ENCODE assay signal across 8 cellular contexts in the genomic region with DNA sequence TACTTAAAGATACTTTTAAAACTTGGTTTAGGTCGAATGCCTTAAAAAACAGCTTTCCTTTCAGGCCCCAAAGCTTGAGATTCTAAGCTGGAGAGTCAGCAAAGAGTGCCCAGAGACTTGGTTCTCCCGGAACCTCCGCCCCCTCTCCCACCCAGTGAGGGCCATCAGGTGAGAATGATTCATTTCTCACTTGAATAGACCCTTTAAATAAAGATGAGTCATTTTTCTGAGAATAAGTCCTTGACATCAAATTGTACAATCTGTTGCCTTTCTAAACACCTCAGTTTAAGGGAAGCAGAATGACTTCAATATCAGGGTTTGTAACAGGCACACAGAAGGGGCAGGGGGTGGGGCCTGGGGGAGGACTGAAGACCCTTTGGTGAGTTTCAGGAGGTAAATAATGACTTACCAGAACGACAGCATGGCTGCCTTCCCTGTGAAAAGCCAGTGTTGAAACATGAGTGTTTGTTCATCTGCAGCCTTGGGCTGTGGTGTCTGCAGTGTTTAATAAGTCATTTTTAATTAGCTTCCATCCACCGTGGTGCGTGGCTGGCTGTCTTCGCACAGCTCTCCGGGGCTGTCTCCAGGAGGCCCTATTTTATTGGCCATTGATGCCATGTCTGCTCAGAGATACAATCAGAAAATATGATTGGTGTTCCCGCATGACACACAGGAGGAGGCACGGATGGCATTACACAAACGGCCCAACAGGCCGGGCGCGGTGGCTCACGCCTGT.
A peak's percentile ranks its signal among the peaks of the same experiment; 100 is the strongest.
DNase-seq lines count a peak whose midpoint lies in the region; ATAC-seq, FAIRE-seq and TF ChIP-seq lines count a peak whose summit lies in the region.

No MANE protein-coding gene starts in this region.

- no peaks in the 10 kb centered on the region for H3K36me3 ChIP-seq in naive thymus-derived CD4-positive, alpha-beta T cell (ENCODE audit: control insufficient read depth in 2 of 3, insufficient read depth in 3 of 3, low read length in 3 of 3)

- H3K9me3 ChIP-seq in naive thymus-derived CD4-positive, alpha-beta T cell (ENCODE audit: control insufficient read depth in 2 of 3, low read length in 3 of 3), result no peaks in the 10 kb centered on the region

- H3K36me3 Mint-ChIP-seq in activated CD8-positive, alpha-beta memory T cell treated with anti-CD3 and anti-CD28 coated beads, Interleukin-2, amount 10 ng/mL, durations not matched to agents 7 days and 5 days, result no peaks in the 10 kb centered on the region
- H3K36me3 Mint-ChIP-seq in naive thymus-derived CD4-positive, alpha-beta T cell, result no peaks in the 10 kb centered on the region

- H3K4me1 Mint-ChIP-seq in activated CD8-positive, alpha-beta memory T cell treated with anti-CD3 and anti-CD28 coated beads, Interleukin-2, amount 10 ng/mL, durations not matched to agents 7 days and 5 days, result peaks cover 18% of the 10 kb centered on the region
- peaks cover 0 to 13% (median 7%) of the 10 kb centered on the region in 7 donors for H3K4me1 Mint-ChIP-seq in naive thymus-derived CD4-positive, alpha-beta T cell

- FAIRE-seq in H54 (lab: Jason Lieb, UNC), result no peak

- CTCF ChIA-PET in activated CD8-positive, alpha-beta memory T cell treated with anti-CD3 and anti-CD28 coated beads, Interleukin-2, amount 10 ng/mL, durations not matched to agents 7 days and 5 days (lab: Charles Lee), result interaction anchor here (0.9 to 3.5 kb wide), 7 partner anchors 14 to 289 kb away, joined by 4 to 16 read pairs (median 5); no protein-coding TSS in a partner anchor
- CTCF ChIA-PET in naive thymus-derived CD4-positive, alpha-beta T cell (lab: Charles Lee), result interaction anchor here (0.7 to 2.8 kb wide), 2 partner anchors 27 to 289 kb away, joined by 9 to 14 read pairs; no protein-coding TSS in a partner anchor

- no peak overlapping the region for H3K4me3 ChIP-seq in naive thymus-derived CD4-positive, alpha-beta T cell (ENCODE audit: low read length)

- H3K4me3 Mint-ChIP-seq in activated CD8-positive, alpha-beta memory T cell treated with anti-CD3 and anti-CD28 coated beads, Interleukin-2, amount 10 ng/mL, durations not matched to agents 7 days and 5 days, result no peak overlapping the region
- no peak overlapping the region for H3K4me3 Mint-ChIP-seq in naive thymus-derived CD4-positive, alpha-beta T cell

- TF ChIP-seq POLR2A in H54 (IDR thresholded peaks at IDR 0.05; ENCODE audit: low read depth, low read length), result no peak

- H3K9me3 Mint-ChIP-seq in activated CD8-positive, alpha-beta memory T cell treated with anti-CD3 and anti-CD28 coated beads, Interleukin-2, amount 10 ng/mL, durations not matched to agents 7 days and 5 days (ENCODE audit: low read depth), result no peaks in the 10 kb centered on the region
- H3K9me3 Mint-ChIP-seq in naive thymus-derived CD4-positive, alpha-beta T cell, result no peaks in the 10 kb centered on the region

- H3K27ac ChIP-seq in naive thymus-derived CD4-positive, alpha-beta T cell (ENCODE audit: low read depth, low read length), result no peak overlapping the region

- H3K27ac Mint-ChIP-seq in activated CD8-positive, alpha-beta memory T cell treated with anti-CD3 and anti-CD28 coated beads, Interleukin-2, amount 10 ng/mL, durations not matched to agents 7 days and 5 days, result no peak overlapping the region
- H3K27ac Mint-ChIP-seq in naive thymus-derived CD4-positive, alpha-beta T cell, result no peak overlapping the region

- DNase-seq in NCI-H748 (lab: John Stamatoyannopoulos, UW; ENCODE audit: unreplicated experiment) (peak; percentile 55), NCI-H748 treated with DMSO at 0.1 percent for 48 hours (lab: John Stamatoyannopoulos, UW) (no peak), SIG-M5 (lab: John Stamatoyannopoulos, UW) (no peak), H54 (ENCODE audit: insufficient read length, low spot score) (no peak)
- DNase-seq in activated CD8-positive, alpha-beta memory T cell treated with anti-CD3 and anti-CD28 coated beads, Interleukin-2, amount 10 ng/mL, durations not matched to agents 7 days and 5 days, result peak; percentile 60
- DNase-seq in naive thymus-derived CD4-positive, alpha-beta T cell, result no peak
- no peak for DNase-seq in activated CD4-positive, alpha-beta T cell treated with anti-CD3 and anti-CD28 coated beads, Interleukin-2, amount 50 U/mL, for 4 hours

- peaks cover 57% of the 10 kb centered on the region for H3K27me3 Mint-ChIP-seq in activated CD8-positive, alpha-beta memory T cell treated with anti-CD3 and anti-CD28 coated beads, Interleukin-2, amount 10 ng/mL, durations not matched to agents 7 days and 5 days
- H3K27me3 Mint-ChIP-seq in naive thymus-derived CD4-positive, alpha-beta T cell, result peaks cover 10 to 45% (median 20%) of the 10 kb centered on the region in 5 donors

- H3K27me3 ChIP-seq in naive thymus-derived CD4-positive, alpha-beta T cell (ENCODE audit: control insufficient read depth in 2 of 2, insufficient read depth in 2 of 2, low read length in 2 of 2), result no peaks in the 10 kb centered on the region

- intact Hi-C loops in naive thymus-derived CD4-positive, alpha-beta T cell (cut with micrococcal nuclease), result no loop called here

- POLR2A ChIA-PET in naive thymus-derived CD4-positive, alpha-beta T cell (lab: Charles Lee), result interaction anchor here (0.7 kb wide), 1 partner anchor 13 kb away, joined by 3 read pairs; no protein-coding TSS in a partner anchor

- ATAC-seq in HG03342 (IDR thresholded peaks at IDR 0.05; ENCODE audit: unreplicated experiment), result peak; percentile 58
- peak; percentile 84 for ATAC-seq in activated CD8-positive, alpha-beta memory T cell treated with anti-CD3 and anti-CD28 coated beads, Interleukin-2, amount 10 ng/mL, durations not matched to agents 7 days and 5 days
- peak; percentile 38 for ATAC-seq in naive thymus-derived CD4-positive, alpha-beta T cell

- H3K4me1 ChIP-seq in naive thymus-derived CD4-positive, alpha-beta T cell (ENCODE audit: control insufficient read depth in 2 of 2, insufficient read depth in 2 of 2, low read length in 2 of 2), result no peaks in the 10 kb centered on the region

Comparison
In these comparisons a context has a peak if more than half of its experiments do, and no peak if none do; other contexts are left out.
1. DNase-seq: peak in NCI-H748 (single experiment) and activated CD8-positive, alpha-beta memory T cell treated with anti-CD3 and anti-CD28 coated beads, Interleukin-2, amount 10 ng/mL, durations not matched to agents 7 days and 5 days (single experiment); none in NCI-H748 treated with DMSO at 0.1 percent for 48 hours (single experiment), naive thymus-derived CD4-positive, alpha-beta T cell (0 of 9), SIG-M5 (single experiment), activated CD4-positive, alpha-beta T cell treated with anti-CD3 and anti-CD28 coated beads, Interleukin-2, amount 50 U/mL, for 4 hours (0 of 2) and H54 (single experiment).
2. Peak in every context shown above with its lines, with median percentiles within 50 percentile points of each other: ATAC-seq.